21 cellular contexts compared by ENCODE assay signal in genomic region chr5:176891331-176891958, GRCh38. TPM values are rescaled to one million over a fixed set of nuclear protein-coding genes. Genes with fewer than 3 reads are reported as not detected.
DNase-seq lines count a peak whose midpoint lies in the region; ATAC-seq and TF ChIP-seq lines count a peak whose summit lies in the region.
"Had no signal": no experiment of that assay in that cellular context is flagged by ENCODE, and none has a peak within 500 bp of the region (broad histone marks: within the 10 kb centered on the region; RNA-seq: fewer than 3 reads in every experiment).

No MANE protein-coding gene starts in this region.

- DNase-seq in SKM-1 treated with dmso at 0.1 percent for 144 hours (lab: John Stamatoyannopoulos, UW; ENCODE audit: unreplicated experiment), result peak; percentile 45
- no peak for DNase-seq in SKM-1 (lab: John Stamatoyannopoulos, UW; ENCODE audit: unreplicated experiment)
- DNase-seq in DMS79 (lab: John Stamatoyannopoulos, UW), result peak; percentile 20
- DNase-seq in left lobe of liver (ENCODE audit: low spot score), result peak; percentile 37
- DNase-seq in spleen, result peak; percentile 73
- DNase-seq in stimulated activated naive CD8-positive, alpha-beta T cell treated with anti-CD3 and anti-CD28 coated beads, Interleukin-15, amount 100 ng/mL, for 72 hours, result no peak
- DNase-seq: BE2C; CD4-positive, alpha-beta T cell; DMS53; IMR-90; NCI-H1436; NCI-H1930; NCI-H2171 treated with DMSO at 0.1 percent for 48 hours; NCI-H446 treated with DMSO at 0.1 percent for 48 hours had no signal

- TF ChIP-seq POLR2A in spleen (IDR thresholded peaks at IDR 0.05), result no peak

- H3K4me1 ChIP-seq in spleen, result peaks cover 0 to 55% (median 4%) of the 10 kb centered on the region in 6 donors
- H3K4me1 ChIP-seq: BE2C had no signal

- peaks cover 0 to 10% (median 0%) of the 10 kb centered on the region in 7 donors for H3K27me3 ChIP-seq in spleen (replicated peaks in 1 of 7)
- H3K27me3 ChIP-seq: BE2C had no signal

- no peaks in the 10 kb centered on the region for H3K9me3 Mint-ChIP-seq in stimulated activated naive CD8-positive, alpha-beta T cell treated with anti-CD3 and anti-CD28 coated beads, Interleukin-15, amount 100 ng/mL, for 72 hours
- H3K9me3 Mint-ChIP-seq: CD4-positive, alpha-beta T cell had no signal

- ATAC-seq in left lobe of liver (no peak), HG03457 (IDR thresholded peaks at IDR 0.05; ENCODE audit: unreplicated experiment) (no peak), HG03342 (IDR thresholded peaks at IDR 0.05; ENCODE audit: unreplicated experiment) (no peak)
- no peak for ATAC-seq in stimulated activated naive CD8-positive, alpha-beta T cell treated with anti-CD3 and anti-CD28 coated beads, Interleukin-15, amount 100 ng/mL, for 72 hours
- ATAC-seq: Right ventricle myocardium inferior had no signal

- H3K4me1 Mint-ChIP-seq in stimulated activated naive CD8-positive, alpha-beta T cell treated with anti-CD3 and anti-CD28 coated beads, Interleukin-15, amount 100 ng/mL, for 72 hours, result peaks cover 2% of the 10 kb centered on the region

- TF ChIP-seq CTCF in spleen (IDR thresholded peaks at IDR 0.05 in 8 of 11, conservative IDR thresholded peaks at IDR 0.05 in 3 of 11), result no peak

- peaks cover 0 to 74% (median 2%) of the 10 kb centered on the region in 6 donors for H3K36me3 ChIP-seq in spleen
- H3K36me3 ChIP-seq: BE2C had no signal

- intact Hi-C loops in spleen (cut with DNase I; ENCODE audit: low total_unique reads), result no loop called here

- no peaks in the 10 kb centered on the region for H3K27me3 Mint-ChIP-seq in stimulated activated naive CD8-positive, alpha-beta T cell treated with anti-CD3 and anti-CD28 coated beads, Interleukin-15, amount 100 ng/mL, for 72 hours
- H3K27me3 Mint-ChIP-seq: CD4-positive, alpha-beta T cell had no signal

- H3K4me3 ChIP-seq in spleen, result no peak overlapping the region
- H3K4me3 ChIP-seq: SK-N-MC had no signal

- 71 to 84% (median 72%) methylated on average over 7 to 9 of the region's 9 CpGs for WGBS in spleen, 5 donors

- H3K27ac Mint-ChIP-seq in stimulated activated naive CD8-positive, alpha-beta T cell treated with anti-CD3 and anti-CD28 coated beads, Interleukin-15, amount 100 ng/mL, for 72 hours, result no peak overlapping the region
- H3K27ac Mint-ChIP-seq: CD4-positive, alpha-beta T cell had no signal

- no peaks in the 10 kb centered on the region for H3K9me3 ChIP-seq in spleen
- H3K9me3 ChIP-seq: BE2C had no signal

- peak overlapping the region in 3 of 8 donors; percentile 86 to 89 (median 88) for H3K27ac ChIP-seq in spleen
- H3K27ac ChIP-seq: SK-N-MC had no signal

- H3K4me3 Mint-ChIP-seq in stimulated activated naive CD8-positive, alpha-beta T cell treated with anti-CD3 and anti-CD28 coated beads, Interleukin-15, amount 100 ng/mL, for 72 hours, result no peak overlapping the region
- H3K4me3 Mint-ChIP-seq: CD4-positive, alpha-beta T cell had no signal

RNA-seq across cellular contexts. Expression of gene HK3, which starts 7.7 kb away (rescaled TPM):
- 10.6 TPM for total RNA-seq in left lobe of liver
- 100 to 1,000 TPM in 6 of 7 donors, 10 to 100 TPM in 1; 72.8 to 369 (median 170) TPM for total RNA-seq in spleen
- polyA plus RNA-seq in spleen, result 100 to 1,000 TPM in 2 of 3 donors, 10 to 100 TPM in 1; 38.8 to 199 (median 151) TPM
- total RNA-seq: A172, H1, IMR-90, M059J had no signal
- polyA plus RNA-seq: H1, IMR-90 had no signal

Comparison
In these comparisons a context has a peak if more than half of its experiments do, and no peak if none do; other contexts are left out.
1. DNase-seq: peak in SKM-1 treated with dmso at 0.1 percent for 144 hours (single experiment), DMS79 (single experiment), left lobe of liver (single experiment) and spleen (single experiment); none in SKM-1 (single experiment) and stimulated activated naive CD8-positive, alpha-beta T cell treated with anti-CD3 and anti-CD28 coated beads, Interleukin-15, amount 100 ng/mL, for 72 hours (0 of 2).